Comparison of ENCODE assay signal across 21 cellular contexts in the genomic region with DNA sequence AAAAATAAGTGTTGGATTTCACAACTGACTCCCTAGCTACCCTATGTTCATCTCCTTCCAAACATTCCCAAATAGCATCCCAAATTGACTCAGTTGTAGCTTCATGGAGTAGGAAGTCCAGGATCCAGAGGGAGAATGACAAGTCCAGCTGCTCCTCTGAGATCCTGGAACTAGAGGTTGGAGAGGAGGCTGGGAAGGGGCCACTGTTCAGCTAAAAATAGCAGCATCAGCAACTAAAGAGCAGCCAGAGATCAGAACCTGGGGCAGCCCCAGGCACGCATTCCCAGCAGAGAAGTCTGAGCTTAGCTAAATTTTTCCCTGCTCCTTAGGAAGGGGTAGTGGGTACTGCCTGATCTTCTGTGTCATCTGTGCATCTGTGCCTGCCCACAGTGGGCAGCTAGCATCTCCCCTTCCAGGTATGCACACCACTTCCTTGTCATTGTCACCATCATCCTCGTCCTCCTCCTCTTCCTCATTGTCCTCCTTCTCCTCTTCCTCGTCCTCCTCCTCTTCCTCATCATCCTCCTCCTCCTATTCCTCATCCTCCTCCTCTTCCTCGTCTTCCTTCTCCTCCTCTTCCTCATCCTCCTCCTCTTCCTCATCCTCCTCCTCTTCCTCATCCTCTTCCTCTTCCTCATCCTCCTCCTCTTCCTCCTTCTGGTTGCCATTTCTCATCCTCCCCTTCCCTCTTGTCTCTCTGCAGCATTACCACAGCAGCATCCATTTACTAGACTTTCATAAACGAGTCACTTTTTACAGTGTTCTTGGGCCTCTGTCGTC.
DNase-seq lines count a peak whose midpoint lies in the region; ATAC-seq, FAIRE-seq and TF ChIP-seq lines count a peak whose summit lies in the region.
"Had no signal": no experiment of that assay in that cellular context is flagged by ENCODE, and none has a peak within 500 bp of the region (broad histone marks: within the 10 kb centered on the region; RNA-seq: fewer than 3 reads in every experiment).

No MANE protein-coding gene starts in this region.

- no peak overlapping the region for H4K5ac ChIP-seq in H1 (ENCODE audit: insufficient read length, low read depth, low read length)

- intact Hi-C loops in Right ventricle myocardium superior (cut with DNase I) = no loop called here
- intact Hi-C loops in left ventricle myocardium inferior (cut with micrococcal nuclease) = no loop called here
- intact Hi-C loops in vagina (cut with DNase I) = no loop called here

- TF ChIP-seq RAD21 in H1 (IDR thresholded peaks at IDR 0.05 in 1 of 2, conservative IDR thresholded peaks at IDR 0.05 in 1 of 2; ENCODE audit: low read depth in 2 of 2, low read length in 2 of 2) = no peak

- DNase-seq in Right ventricle myocardium superior (no peak), left ventricle myocardium inferior (no peak), ELF-1 (ENCODE audit: low read depth, low spot score) (peak; percentile 10), H1 (ENCODE audit: low read depth in 1 of 2, low spot score in 2 of 2) (no peak), neuronal stem cell (ENCODE audit: low spot score) (no peak), DMS114 treated with DMSO at 0.1 percent for 48 hours (lab: John Stamatoyannopoulos, UW; ENCODE audit: unreplicated experiment) (no peak), vagina (ENCODE audit: extremely low spot score in 2 of 2) (no peak)
- no peak for DNase-seq in stimulated activated CD4-positive, alpha-beta T cell treated with anti-CD3 and anti-CD28 coated beads, Interleukin-4, amount 100 ng/mL, for 24 hours
- DNase-seq: 8988T; ACHN; Calu3; CD4-positive, CD25-positive, alpha-beta regulatory T cell; DMS 273 treated with DMSO at 0.1 percent for 48 hours; DMS79; GOT3; HFFc6; IMR-90 had no signal

- H3K23ac ChIP-seq in H1 (ENCODE audit: insufficient read length) = no peak overlapping the region
- H3K23ac ChIP-seq in neuronal stem cell (ENCODE audit: low read depth, low read length, poor library complexity) = no peak overlapping the region

- H2BK12ac ChIP-seq in H1 (ENCODE audit: low read depth, low read length) = peak overlapping the region; percentile 88; the same call in 1 of the 2 replicates
- H2BK12ac ChIP-seq in neuronal stem cell (ENCODE audit: low read length) = no peak overlapping the region

- H3K9me3 ChIP-seq in left ventricle myocardium inferior (replicated peaks) (no peaks in the 10 kb centered on the region), H1 (ENCODE audit: insufficient read depth in 2 of 2, low read depth in 1 of 2, low read length in 1 of 2) (no peaks in the 10 kb centered on the region), neuronal stem cell (replicated peaks in 1 of 2; ENCODE audit: control insufficient read depth in 2 of 2, insufficient read depth in 1 of 2, low read depth in 1 of 2, low read length in 2 of 2) (no peaks in the 10 kb centered on the region), vagina (no peaks in the 10 kb centered on the region)
- H3K9me3 ChIP-seq: BLaER1 treated with 17β-estradiol and CSF1 and Interleukin-3, amounts not matched to agents 10 nM and 100 nM; HAP-1 had no signal

- H2BK120ac ChIP-seq in H1 (replicated peaks; ENCODE audit: low read depth, low read length) = no peak overlapping the region
- no peak overlapping the region for H2BK120ac ChIP-seq in neuronal stem cell (ENCODE audit: low read depth, low read length)

- peak overlapping the region; percentile 84; the same call in 1 of the 2 replicates for H2AK5ac ChIP-seq in H1 (ENCODE audit: low read depth, low read length)
- no peak overlapping the region for H2AK5ac ChIP-seq in neuronal stem cell (ENCODE audit: low read depth, low read length)

- H3K4me1 ChIP-seq in left ventricle myocardium inferior = peaks cover 45% of the 10 kb centered on the region
- peaks cover 0 to 2% (median 0%) of the 10 kb centered on the region in 4 experiments; a peak in 1 of 7 replicates for H3K4me1 ChIP-seq in H1 (replicated peaks in 1 of 4; ENCODE audit: control insufficient read depth in 3 of 4, insufficient read depth in 4 of 4, low read length in 3 of 4)
- H3K4me1 ChIP-seq in neuronal stem cell (ENCODE audit: control insufficient read depth in 2 of 2, insufficient read depth in 1 of 2, low read depth in 1 of 2, low read length in 2 of 2) = peaks cover 6 to 8% of the 10 kb centered on the region in 2 donors
- H3K4me1 ChIP-seq in vagina = no peaks in the 10 kb centered on the region
- H3K4me1 ChIP-seq: HAP-1 had no signal

- POLR2A ChIA-PET in H1 (lab: Charles Lee; ENCODE audit: partially characterized antibody) = interaction anchor here (1.6 kb wide), 1 partner anchor 14 kb away, joined by 5 read pairs; no protein-coding TSS in a partner anchor

- H3K23me2 ChIP-seq in H1 (ENCODE audit: low read depth, low read length) = no peaks in the 10 kb centered on the region; the same call in 1 of the 2 replicates

- no peak for TF ChIP-seq EP300 in H1 (IDR thresholded peaks at IDR 0.05; ENCODE audit: borderline replicate concordance in 1 of 2, low read depth in 2 of 2, low read length in 2 of 2)

- no peaks in the 10 kb centered on the region for H3K79me2 ChIP-seq in H1 (ENCODE audit: control insufficient read depth in 1 of 2, insufficient read depth in 2 of 2, low read length in 2 of 2)

- no peak for TF ChIP-seq POLR2A in H1 (IDR thresholded peaks at IDR 0.05; ENCODE audit: control extremely low read depth in 1 of 2, low read depth in 2 of 2, low read length in 2 of 2)
- no peak for TF ChIP-seq POLR2A in vagina (IDR thresholded peaks at IDR 0.05)

- H3K27me3 ChIP-seq in left ventricle myocardium inferior (ENCODE audit: low read depth) = no peaks in the 10 kb centered on the region
- H3K27me3 ChIP-seq in H1 (replicated peaks in 1 of 4; ENCODE audit: control insufficient read depth in 3 of 4, extremely low read depth in 1 of 4, insufficient read depth in 3 of 4, low read length in 3 of 4) = no peaks in the 10 kb centered on the region
- no peaks in the 10 kb centered on the region for H3K27me3 ChIP-seq in neuronal stem cell (ENCODE audit: control insufficient read depth in 3 of 3, insufficient read depth in 3 of 3, low read depth in 1 of 3, low read length in 3 of 3)
- no peaks in the 10 kb centered on the region for H3K27me3 ChIP-seq in vagina
- H3K27me3 ChIP-seq: BLaER1 treated with 17β-estradiol and CSF1 and Interleukin-3, amounts not matched to agents 10 nM and 100 nM had no signal

- H2AFZ ChIP-seq in H1 (ENCODE audit: low read length) = no peak overlapping the region
- H2AFZ ChIP-seq in neuronal stem cell (ENCODE audit: low read length) = no peak overlapping the region

- H3K4me2 ChIP-seq in H1 (ENCODE audit: insufficient read depth in 1 of 2, low read depth in 2 of 2, low read length in 2 of 2) (no peak overlapping the region), neuronal stem cell (ENCODE audit: insufficient read depth, low read length, poor library complexity, severe bottlenecking) (no peak overlapping the region)

- no peak for TF ChIP-seq CTCF in left ventricle myocardium inferior (IDR thresholded peaks at IDR 0.05; ENCODE audit: borderline replicate concordance)
- TF ChIP-seq CTCF in H1 (IDR thresholded peaks at IDR 0.05; ENCODE audit: control extremely low read depth in 1 of 3, insufficient read depth in 1 of 3, low read depth in 1 of 3, low read length in 3 of 3) = no peak
- TF ChIP-seq CTCF in vagina (IDR thresholded peaks at IDR 0.05) = no peak

- H3K9ac ChIP-seq in H1 (replicated peaks in 1 of 4; ENCODE audit: extremely low read depth in 1 of 4, low read depth in 3 of 4, low read length in 3 of 4) (no peak overlapping the region), neuronal stem cell (ENCODE audit: low read depth, low read length, poor library complexity) (peak overlapping the region; percentile 70)
- H3K9ac ChIP-seq: BLaER1 treated with 17β-estradiol and CSF1 and Interleukin-3, amounts not matched to agents 10 nM and 100 nM had no signal

- no peak overlapping the region for H3K27ac ChIP-seq in left ventricle myocardium inferior (replicated peaks)
- H3K27ac ChIP-seq in H1 (ENCODE audit: low read depth, low read length) = no peak overlapping the region
- no peak overlapping the region for H3K27ac ChIP-seq in neuronal stem cell (replicated peaks; ENCODE audit: low read length)
- no peak overlapping the region for H3K27ac ChIP-seq in vagina
- H3K27ac ChIP-seq: BLaER1 treated with 17β-estradiol and CSF1 and Interleukin-3, amounts not matched to agents 10 nM and 100 nM had no signal

- no peak for FAIRE-seq in H1 (lab: Jason Lieb, UNC)
- FAIRE-seq: G401.6, GM12891 had no signal

- H4K8ac ChIP-seq in H1 (ENCODE audit: extremely low read depth, insufficient read depth, low read length) = no peak overlapping the region
- no peak overlapping the region for H4K8ac ChIP-seq in neuronal stem cell (ENCODE audit: low read depth, low read length)

- H3K4me3 ChIP-seq in left ventricle myocardium inferior (no peak overlapping the region), H1 (ENCODE audit: extremely low read depth in 1 of 4, insufficient read depth in 2 of 4, low read depth in 3 of 4, low read length in 4 of 4) (no peak overlapping the region), neuronal stem cell (ENCODE audit: low read length in 2 of 2) (no peak overlapping the region), vagina (no peak overlapping the region)
- H3K4me3 ChIP-seq: BLaER1 treated with 17β-estradiol and CSF1 and Interleukin-3, amounts not matched to agents 10 nM and 100 nM; HAP-1 had no signal

- no peak overlapping the region for H2BK15ac ChIP-seq in H1 (ENCODE audit: low read length)
- H2BK15ac ChIP-seq in neuronal stem cell (ENCODE audit: low read length) = no peak overlapping the region

- H3K36me3 ChIP-seq in left ventricle myocardium inferior (no peaks in the 10 kb centered on the region), H1 (ENCODE audit: control insufficient read depth in 2 of 4, insufficient read depth in 4 of 4, low read length in 3 of 4) (no peaks in the 10 kb centered on the region), neuronal stem cell (replicated peaks in 1 of 2; ENCODE audit: control insufficient read depth in 2 of 2, insufficient read depth in 2 of 2, low read length in 2 of 2) (no peaks in the 10 kb centered on the region), vagina (no peaks in the 10 kb centered on the region)
- H3K36me3 ChIP-seq: BLaER1 treated with 17β-estradiol and CSF1 and Interleukin-3, amounts not matched to agents 10 nM and 100 nM; HAP-1 had no signal

- WGBS in H1 (ENCODE audit: extremely low coverage in 1 of 2, insufficient coverage in 1 of 2, insufficient read length in 1 of 2, insufficient replicate concordance in 2 of 2, low coverage in 1 of 2, low lambda C conversion rate in 2 of 2, missing lambda C conversion rate in 1 of 2), 2 experiments = 82 to 100% methylated on average over 2 to 6 of the region's 6 CpGs
- WGBS in neuronal stem cell (ENCODE audit: extremely low coverage in 2 of 2, insufficient read length in 2 of 2, insufficient replicate concordance in 1 of 2), 2 donors = 100% methylated on average over 1 to 2 of the region's 6 CpGs

- no peak overlapping the region for H2BK20ac ChIP-seq in H1 (ENCODE audit: low read length)

- H2BK5ac ChIP-seq in H1 (ENCODE audit: low read depth, low read length) = no peak overlapping the region
- H2BK5ac ChIP-seq in neuronal stem cell (ENCODE audit: low read length) = no peak overlapping the region

- no peaks in the 10 kb centered on the region for H4K20me1 ChIP-seq in H1 (replicated peaks in 1 of 2; ENCODE audit: control insufficient read depth in 1 of 2, insufficient read depth in 2 of 2, low read length in 2 of 2)
- H4K20me1 ChIP-seq: BLaER1 treated with 17β-estradiol and CSF1 and Interleukin-3, amounts not matched to agents 10 nM and 100 nM had no signal

- H3K56ac ChIP-seq in H1 (replicated peaks; ENCODE audit: insufficient read length, low read depth, low read length) = no peak overlapping the region

- H3K79me1 ChIP-seq in H1 (ENCODE audit: low read depth, low read length) = no peaks in the 10 kb centered on the region
- no peaks in the 10 kb centered on the region for H3K79me1 ChIP-seq in neuronal stem cell (ENCODE audit: low read depth, low read length)

- peak; percentile 70 for ATAC-seq in Right ventricle myocardium superior (ENCODE audit: poor library complexity)

- no peak overlapping the region for H3K14ac ChIP-seq in H1 (ENCODE audit: insufficient read length)
- H3K14ac ChIP-seq in neuronal stem cell (ENCODE audit: low read length) = no peak overlapping the region

- no peak overlapping the region for H3K18ac ChIP-seq in H1 (ENCODE audit: extremely low read depth, low read length)
- no peak overlapping the region for H3K18ac ChIP-seq in neuronal stem cell (ENCODE audit: low read length)

- CTCF ChIA-PET in H1 (lab: Charles Lee; ENCODE audit: partially characterized antibody) = interaction anchor here (0.6 to 1.8 kb wide), 4 partner anchors 14 to 128 kb away, joined by 3 to 4 read pairs (median 3); no protein-coding TSS in a partner anchor

- H3K4ac ChIP-seq in H1 (replicated peaks; ENCODE audit: insufficient read length, low read depth, low read length) = no peak overlapping the region
- no peak overlapping the region for H3K4ac ChIP-seq in neuronal stem cell (ENCODE audit: low read length)

- H4K91ac ChIP-seq in H1 (replicated peaks; ENCODE audit: insufficient read length, low read length) = no peak overlapping the region
- H4K91ac ChIP-seq in neuronal stem cell (ENCODE audit: low read depth, low read length, poor library complexity) = no peak overlapping the region
